10 cellular contexts compared by ENCODE assay signal in genomic region chr13:21033224-21033855, GRCh38. TPM values are rescaled to one million over a fixed set of nuclear protein-coding genes. Genes with fewer than 3 reads are reported as not detected.
DNase-seq lines count a peak whose midpoint lies in the region; ATAC-seq, FAIRE-seq and TF ChIP-seq lines count a peak whose summit lies in the region.
"Had no signal": no experiment of that assay in that cellular context is flagged by ENCODE, and none has a peak within 500 bp of the region (broad histone marks: within the 10 kb centered on the region; RNA-seq: fewer than 3 reads in every experiment).

No MANE protein-coding gene starts in this region.

- DNase-seq in NCI-H1694 treated with DMSO at 0.1 percent for 48 hours (lab: John Stamatoyannopoulos, UW): peak; percentile 31
- no peak for DNase-seq in NCI-H1694 (lab: John Stamatoyannopoulos, UW)
- no peak for DNase-seq in endothelial cell of umbilical vein (ENCODE audit: low read depth, low spot score)
- peak; percentile 59 for DNase-seq in mucosa of gallbladder (ENCODE audit: low spot score)
- DNase-seq in uterus: peak in 1 of 2 donors; percentile 26
- no peak for DNase-seq in Kasumi-1 (lab: John Stamatoyannopoulos, UW)
- DNase-seq: activated naive CD4-positive, alpha-beta T cell treated with anti-CD3 and anti-CD28 coated beads for 36 hours; stimulated activated CD4-positive, alpha-beta T cell treated with anti-CD3 and anti-CD28 coated beads, Interleukin-4, amount 100 ng/mL, for 1 hour had no signal

- H3K4me1 ChIP-seq in endothelial cell of umbilical vein (ENCODE audit: control insufficient read depth, extremely low read depth, insufficient read depth, low read length): peaks cover 54% of the 10 kb centered on the region
- H3K4me1 ChIP-seq in uterus: peaks cover 4 to 6% of the 10 kb centered on the region in 2 donors

- peak overlapping the region; percentile 58 for H3K4me2 ChIP-seq in endothelial cell of umbilical vein (ENCODE audit: insufficient read depth, low read length)

- H3K9ac ChIP-seq in endothelial cell of umbilical vein (replicated peaks; ENCODE audit: extremely low read depth, insufficient read depth, low read length): peak overlapping the region; percentile 28

- peaks cover 100% of the 10 kb centered on the region for H3K79me2 ChIP-seq in endothelial cell of umbilical vein (ENCODE audit: control insufficient read depth, insufficient read depth, low read length)

- TF ChIP-seq POLR2A in endothelial cell of umbilical vein (IDR thresholded peaks at IDR 0.05; ENCODE audit: low read depth, low read length) (no peak), uterus (IDR thresholded peaks at IDR 0.05) (no peak)

- H3K27me3 ChIP-seq in endothelial cell of umbilical vein (ENCODE audit: control insufficient read depth in 2 of 2, insufficient read depth in 2 of 2, low read length in 2 of 2): no peaks in the 10 kb centered on the region
- H3K27me3 ChIP-seq in uterus: no peaks in the 10 kb centered on the region

- no peak for ATAC-seq in HG03280 (IDR thresholded peaks at IDR 0.05; ENCODE audit: unreplicated experiment)
- ATAC-seq in GM21723 (IDR thresholded peaks at IDR 0.05; ENCODE audit: unreplicated experiment): no peak

- no peaks in the 10 kb centered on the region for H3K9me1 ChIP-seq in endothelial cell of umbilical vein (replicated peaks; ENCODE audit: control insufficient read depth, extremely low read depth, insufficient read depth, low read length)

- POLR2A ChIA-PET in endothelial cell of umbilical vein (lab: Charles Lee): interaction anchor here (0.6 to 1.0 kb wide), 2 partner anchors 16 to 42 kb away, joined by 4 to 5 read pairs; no protein-coding TSS in a partner anchor

- dilution Hi-C loops in endothelial cell of umbilical vein (cut with MboI; ENCODE audit: extremely low pct_ligation_motif_present, low sequenced_read_pairs): no loop called here

- H3K27ac ChIP-seq in endothelial cell of umbilical vein (ENCODE audit: insufficient read depth, low read depth, low read length) (peak overlapping the region; percentile 12), uterus (peak overlapping the region; percentile 29 to 70)

- H3K36me3 ChIP-seq in endothelial cell of umbilical vein (ENCODE audit: control insufficient read depth in 2 of 2, extremely low read depth in 1 of 2, insufficient read depth in 2 of 2, low read length in 2 of 2) (peaks cover 2 to 5% of the 10 kb centered on the region in 2 experiments), uterus (no peaks in the 10 kb centered on the region)

- peak; percentile 44 for FAIRE-seq in endothelial cell of umbilical vein (lab: Jason Lieb, UNC)

- no peak overlapping the region for H3K4me3 ChIP-seq in endothelial cell of umbilical vein (replicated peaks in 1 of 3; ENCODE audit: insufficient read depth in 1 of 3, low read depth in 1 of 3, low read length in 3 of 3)
- H3K4me3 ChIP-seq in uterus: no peak overlapping the region

- H3K9me3 ChIP-seq in endothelial cell of umbilical vein (replicated peaks; ENCODE audit: control insufficient read depth, insufficient read depth, low read length) (no peaks in the 10 kb centered on the region), uterus (no peaks in the 10 kb centered on the region)

- intact Hi-C loops in endothelial cell of umbilical vein (cut with micrococcal nuclease): no loop called here
- intact Hi-C loops in uterus (cut with DNase I; ENCODE audit: low total_unique reads): no loop called here

- no peak overlapping the region for H2AFZ ChIP-seq in endothelial cell of umbilical vein (ENCODE audit: low read depth, low read length)

- peaks cover 9% of the 10 kb centered on the region for H4K20me1 ChIP-seq in endothelial cell of umbilical vein (replicated peaks; ENCODE audit: control insufficient read depth, extremely low read depth, insufficient read depth, low read length)

- no peak for TF ChIP-seq CTCF in endothelial cell of umbilical vein (IDR thresholded peaks at IDR 0.05; ENCODE audit: extremely low read depth in 1 of 2, insufficient read depth in 1 of 2, low read depth in 1 of 2, low read length in 2 of 2)
- TF ChIP-seq CTCF in uterus (IDR thresholded peaks at IDR 0.05): no peak

- CTCF ChIA-PET in endothelial cell of umbilical vein (lab: Charles Lee): interaction anchor here (0.6 to 3.0 kb wide), 12 partner anchors 12 to 147 kb away, joined by 3 to 22 read pairs (median 10); partner anchors contain the start of genes LATS2, MRPL57 and SKA3

- BruUV-seq in endothelial cell of umbilical vein (replicated peaks; lab: Mats Ljungman, UMichigan): no TSS peak

TF ChIP-seq in endothelial cell of umbilical vein, 7 proteins besides CTCF, POLR2A, EP300 and RAD21:
- TF ChIP-seq JUN (IDR thresholded peaks at IDR 0.05; ENCODE audit: borderline replicate concordance, insufficient read depth, insufficient read length, low read depth) (no peak), EZH2 (IDR thresholded peaks at IDR 0.05; ENCODE audit: borderline replicate concordance, low read depth, low read length, severe bottlenecking) (no peak), MYC (IDR thresholded peaks at IDR 0.05; ENCODE audit: low read depth, low read length) (no peak), POLR2AphosphoS5 (IDR thresholded peaks at IDR 0.05; ENCODE audit: insufficient read depth, low read depth, low read length) (no peak), GATA2 (IDR thresholded peaks at IDR 0.05; ENCODE audit: insufficient read depth, insufficient read length, low read depth, low read length) (no peak), MAX (IDR thresholded peaks at IDR 0.05; ENCODE audit: insufficient read depth, insufficient read length) (no peak), FOS (IDR thresholded peaks at IDR 0.05; ENCODE audit: borderline replicate concordance, insufficient read depth, low read length) (no peak)

RNA-seq across cellular contexts. Expression of gene LATS2, which starts 28.0 kb away (rescaled TPM):
- total RNA-seq in endothelial cell of umbilical vein (65.7 and 67.6 TPM in 2 replicates), mucosa of gallbladder (35.1 TPM), uterus (10 to 100 TPM in 3 of 4 donors, 1 to 10 TPM in 1; 8.5 to 32.5 (median 12.6) TPM)
- polyA plus RNA-seq in endothelial cell of umbilical vein: 25.4 and 33.5 TPM in 2 replicates
- polyA plus RNA-seq in endothelial cell of umbilical vein (2011; cell fraction: cytosol; rRNA removed): 27.0 and 33.0 TPM in 2 replicates
- polyA plus RNA-seq in endothelial cell of umbilical vein (2011; cell fraction: nucleus; rRNA removed): 42.0 and 42.2 TPM in 2 replicates
- polyA plus RNA-seq in endothelial cell of umbilical vein (2012): 48.9 and 49.6 TPM in 2 replicates
- polyA minus RNA-seq in endothelial cell of umbilical vein: 44.9 and 45.7 TPM in 2 replicates
- 17.7 TPM for polyA minus RNA-seq in endothelial cell of umbilical vein (2011; cell fraction: cytosol; rRNA and poly(A)+ RNA removed)
- 33.7 and 49.2 TPM in 2 replicates for polyA minus RNA-seq in endothelial cell of umbilical vein (2011; cell fraction: nucleus; rRNA and poly(A)+ RNA removed)

Comparison
In these comparisons a context has a peak if more than half of its experiments do, and no peak if none do; other contexts are left out.
1. DNase-seq: peak in NCI-H1694 treated with DMSO at 0.1 percent for 48 hours (single experiment) and mucosa of gallbladder (single experiment); none in NCI-H1694 (single experiment), endothelial cell of umbilical vein (single experiment) and Kasumi-1 (0 of 2).